In the genomic region with DNA sequence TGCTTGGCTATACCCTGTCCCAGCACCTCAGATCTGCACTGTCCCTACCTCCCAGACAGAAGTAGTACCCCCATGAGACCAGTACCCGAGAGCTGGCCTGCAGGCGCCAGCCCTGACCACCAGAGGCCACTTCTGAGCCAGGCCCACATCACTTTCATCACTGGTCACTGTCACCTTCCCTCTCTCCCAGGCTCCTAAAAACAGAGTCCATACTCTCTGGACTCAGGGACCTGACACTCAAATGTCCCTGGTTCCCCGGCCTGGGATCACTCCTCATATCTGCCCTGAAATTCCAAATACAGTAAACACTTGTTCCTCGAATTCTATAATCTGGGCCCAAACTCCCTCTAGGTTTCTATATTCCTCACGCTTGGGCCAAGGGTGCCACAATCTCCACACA, we compare ENCODE assay signal across 10 cellular contexts. TPM values are rescaled to one million over a fixed set of nuclear protein-coding genes. Genes with fewer than 3 reads are reported as not detected.
A peak's percentile ranks its signal among the peaks of the same experiment; 100 is the strongest.
DNase-seq lines count a peak whose midpoint lies in the region; ATAC-seq, FAIRE-seq and TF ChIP-seq lines count a peak whose summit lies in the region.
"Had no signal": no experiment of that assay in that cellular context is flagged by ENCODE, and none has a peak within 500 bp of the region (broad histone marks: within the 10 kb centered on the region; RNA-seq: fewer than 3 reads in every experiment).

No MANE protein-coding gene starts in this region.

- H3K9me3 ChIP-seq in OCI-LY3 (ENCODE audit: insufficient read depth, low read length) (no peaks in the 10 kb centered on the region), endothelial cell of umbilical vein (replicated peaks; ENCODE audit: control insufficient read depth, insufficient read depth, low read length) (no peaks in the 10 kb centered on the region)

- H3K36me3 ChIP-seq in OCI-LY3 (replicated peaks; ENCODE audit: low read depth, low read length) (no peaks in the 10 kb centered on the region), endothelial cell of umbilical vein (ENCODE audit: control insufficient read depth in 2 of 2, extremely low read depth in 1 of 2, insufficient read depth in 2 of 2, low read length in 2 of 2) (peaks cover 0 to 6% of the 10 kb centered on the region in 2 experiments)

- no peak overlapping the region for H3K9ac ChIP-seq in OCI-LY3 (ENCODE audit: low read length)
- no peak overlapping the region for H3K9ac ChIP-seq in endothelial cell of umbilical vein (replicated peaks; ENCODE audit: extremely low read depth, insufficient read depth, low read length)

- H3K4me2 ChIP-seq in OCI-LY3 (ENCODE audit: low read length) (no peak overlapping the region), endothelial cell of umbilical vein (ENCODE audit: insufficient read depth, low read length) (no peak overlapping the region)

- peak; percentile 27 for ATAC-seq in sciatic nerve

- H4K20me1 ChIP-seq in OCI-LY3 (ENCODE audit: insufficient read depth, low read length) (no peaks in the 10 kb centered on the region), endothelial cell of umbilical vein (replicated peaks; ENCODE audit: control insufficient read depth, extremely low read depth, insufficient read depth, low read length) (no peaks in the 10 kb centered on the region)

- DNase-seq in activated CD4-positive, alpha-beta T cell treated with anti-CD3 and anti-CD28 coated beads for 48 hours, result peak; percentile 18
- no peak for DNase-seq in activated CD4-positive, alpha-beta T cell treated with anti-CD3 and anti-CD28 coated beads, Interleukin-2, amount 50 U/mL, for 4 hours
- DNase-seq in endothelial cell of umbilical vein (ENCODE audit: low read depth, low spot score) (peak; percentile 26), sciatic nerve (ENCODE audit: low spot score) (no peak), inferior parietal cortex (ENCODE audit: extremely low spot score) (no peak), cerebellum (ENCODE audit: low spot score) (no peak)
- DNase-seq in activated CD8-positive, alpha-beta memory T cell treated with anti-CD3 and anti-CD28 coated beads for 24 hours, result no peak

- peak; percentile 88 for FAIRE-seq in endothelial cell of umbilical vein (lab: Jason Lieb, UNC)
- FAIRE-seq: GM18507 had no signal

- H3K27me3 ChIP-seq in OCI-LY3 (ENCODE audit: low read depth, low read length), result no peaks in the 10 kb centered on the region
- no peaks in the 10 kb centered on the region for H3K27me3 ChIP-seq in endothelial cell of umbilical vein (ENCODE audit: control insufficient read depth in 2 of 2, insufficient read depth in 2 of 2, low read length in 2 of 2)

- H2AFZ ChIP-seq in OCI-LY3 (ENCODE audit: low read depth, low read length) (no peak overlapping the region), endothelial cell of umbilical vein (ENCODE audit: low read depth, low read length) (no peak overlapping the region)

- H3K27ac ChIP-seq in OCI-LY3 (ENCODE audit: low read length) (no peak overlapping the region), endothelial cell of umbilical vein (ENCODE audit: insufficient read depth, low read depth, low read length) (no peak overlapping the region)
- H3K27ac ChIP-seq: skin epidermis had no signal

- H3K4me3 ChIP-seq in OCI-LY3 (ENCODE audit: low read length), result no peak overlapping the region
- no peak overlapping the region for H3K4me3 ChIP-seq in endothelial cell of umbilical vein (replicated peaks in 1 of 3; ENCODE audit: insufficient read depth in 1 of 3, low read depth in 1 of 3, low read length in 3 of 3)
- H3K4me3 ChIP-seq: skin epidermis had no signal

- no TSS peak for BruUV-seq in endothelial cell of umbilical vein (replicated peaks; lab: Mats Ljungman, UMichigan)

- CTCF ChIA-PET in endothelial cell of umbilical vein (lab: Charles Lee), result interaction anchor here (1.0 to 1.8 kb wide), 17 partner anchors 9 to 75 kb away, joined by 3 to 8 read pairs (median 3); a partner anchor contains a TSS

- H3K79me2 ChIP-seq in OCI-LY3 (ENCODE audit: low read length) (no peaks in the 10 kb centered on the region), endothelial cell of umbilical vein (ENCODE audit: control insufficient read depth, insufficient read depth, low read length) (no peaks in the 10 kb centered on the region)

- TF ChIP-seq CTCF in OCI-LY3 (IDR thresholded peaks at IDR 0.05; ENCODE audit: low read depth, low read length) (peak; percentile 43), endothelial cell of umbilical vein (IDR thresholded peaks at IDR 0.05; ENCODE audit: extremely low read depth in 1 of 2, insufficient read depth in 1 of 2, low read depth in 1 of 2, low read length in 2 of 2) (peak; percentile 70 to 86)

- POLR2A ChIA-PET in endothelial cell of umbilical vein (lab: Charles Lee), result no interaction called here

- H3K9me1 ChIP-seq in endothelial cell of umbilical vein (replicated peaks; ENCODE audit: control insufficient read depth, extremely low read depth, insufficient read depth, low read length), result no peaks in the 10 kb centered on the region

- no peaks in the 10 kb centered on the region for H3K4me1 ChIP-seq in OCI-LY3 (ENCODE audit: low read length)
- no peaks in the 10 kb centered on the region for H3K4me1 ChIP-seq in endothelial cell of umbilical vein (ENCODE audit: control insufficient read depth, extremely low read depth, insufficient read depth, low read length)

- intact Hi-C loops in endothelial cell of umbilical vein (cut with micrococcal nuclease), result loop anchor here (1.0 kb wide), 1 partner anchor 19 kb away; a partner anchor contains a TSS
- intact Hi-C loops in sciatic nerve (cut with DNase I), result no loop called here

- TF ChIP-seq POLR2A in endothelial cell of umbilical vein (IDR thresholded peaks at IDR 0.05; ENCODE audit: low read depth, low read length), result no peak

- dilution Hi-C loops in endothelial cell of umbilical vein (cut with MboI; ENCODE audit: extremely low pct_ligation_motif_present, low sequenced_read_pairs), result no loop called here

TF ChIP-seq in endothelial cell of umbilical vein, 7 proteins besides CTCF, POLR2A, EP300 and RAD21:
- TF ChIP-seq MYC (IDR thresholded peaks at IDR 0.05; ENCODE audit: low read depth, low read length) (no peak), POLR2AphosphoS5 (IDR thresholded peaks at IDR 0.05; ENCODE audit: insufficient read depth, low read depth, low read length) (no peak)
- TF ChIP-seq, protein P1, sequence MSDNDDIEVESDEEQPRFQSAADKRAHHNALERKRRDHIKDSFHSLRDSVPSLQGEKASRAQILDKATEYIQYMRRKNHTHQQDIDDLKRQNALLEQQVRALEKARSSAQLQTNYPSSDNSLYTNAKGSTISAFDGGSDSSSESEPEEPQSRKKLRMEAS (IDR thresholded peaks at IDR 0.05; ENCODE audit: insufficient read depth, insufficient read length), result no peak

RNA-seq across cellular contexts. Expression of a gene that starts 18.7 kb away (rescaled TPM):
- total RNA-seq in endothelial cell of umbilical vein (5.3 and 5.7 TPM in 2 replicates), sciatic nerve (12.5 TPM), cerebellum (4.7 TPM)
- 16.5 and 24.7 TPM in 2 replicates for polyA plus RNA-seq in endothelial cell of umbilical vein
- 7.4 and 8.7 TPM in 2 replicates for polyA plus RNA-seq in endothelial cell of umbilical vein (2011; cell fraction: cytosol; rRNA removed)
- 3.3 and 3.9 TPM in 2 replicates for polyA plus RNA-seq in endothelial cell of umbilical vein (2011; cell fraction: nucleus; rRNA removed)
- 3.5 and 5.3 TPM in 2 replicates for polyA plus RNA-seq in endothelial cell of umbilical vein (2012)
- 6.2 and 8.2 TPM in 2 replicates for polyA minus RNA-seq in endothelial cell of umbilical vein
- 11.6 TPM for polyA minus RNA-seq in endothelial cell of umbilical vein (2011; cell fraction: cytosol; rRNA and poly(A)+ RNA removed)
- polyA minus RNA-seq in endothelial cell of umbilical vein (2011; cell fraction: nucleus; rRNA and poly(A)+ RNA removed), result 1.5 and 1.8 TPM in 2 replicates

RNA-seq across cellular contexts. Expression of a gene that starts 18.9 kb away (rescaled TPM):
- total RNA-seq in endothelial cell of umbilical vein (not detected in 2 replicates), sciatic nerve (3.9 TPM), cerebellum (5.2 TPM)
- polyA plus RNA-seq in endothelial cell of umbilical vein, result 0.17 and 0.48 TPM in 2 replicates
- polyA plus RNA-seq in endothelial cell of umbilical vein (2011; cell fraction: cytosol; rRNA removed), result not detected in 2 replicates
- 0.92 and 3.2 TPM in 2 replicates for polyA plus RNA-seq in endothelial cell of umbilical vein (2011; cell fraction: nucleus; rRNA removed)
- not detected in 2 replicates for polyA plus RNA-seq in endothelial cell of umbilical vein (2012)
- 0.45 TPM in 1 of 2 replicates, not detected in the other for polyA minus RNA-seq in endothelial cell of umbilical vein
- polyA minus RNA-seq in endothelial cell of umbilical vein (2011; cell fraction: cytosol; rRNA and poly(A)+ RNA removed), result 1.4 TPM
- not detected in 2 replicates for polyA minus RNA-seq in endothelial cell of umbilical vein (2011; cell fraction: nucleus; rRNA and poly(A)+ RNA removed)

Comparison
In these comparisons a context has a peak if more than half of its experiments do, and no peak if none do; other contexts are left out.
1. DNase-seq: peak in activated CD4-positive, alpha-beta T cell treated with anti-CD3 and anti-CD28 coated beads for 48 hours (single experiment) and endothelial cell of umbilical vein (single experiment); none in activated CD4-positive, alpha-beta T cell treated with anti-CD3 and anti-CD28 coated beads, Interleukin-2, amount 50 U/mL, for 4 hours (0 of 2), sciatic nerve (single experiment), inferior parietal cortex (single experiment), cerebellum (single experiment) and activated CD8-positive, alpha-beta memory T cell treated with anti-CD3 and anti-CD28 coated beads for 24 hours (single experiment).